Comparison of ENCODE assay signal across 13 cellular contexts in the genomic region with DNA sequence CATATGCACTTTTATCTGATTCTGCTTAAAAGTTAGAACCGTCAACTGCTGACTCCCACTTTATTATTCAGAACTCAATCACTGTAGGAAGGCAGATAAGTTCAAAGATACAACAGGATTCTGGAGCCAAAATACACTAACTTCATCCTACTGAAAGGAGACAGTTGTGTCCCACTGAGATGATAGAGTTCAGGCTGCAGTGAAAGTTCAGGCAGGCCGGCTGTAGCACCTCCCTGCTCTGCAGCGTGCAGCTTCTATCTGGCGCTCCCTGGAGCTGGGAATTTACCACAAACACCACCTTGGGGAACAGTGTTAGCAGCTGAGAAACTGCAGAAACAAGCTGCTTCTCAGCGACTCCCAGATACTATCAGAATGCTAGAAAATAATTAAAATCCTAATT. TPM values are rescaled to one million over a fixed set of nuclear protein-coding genes. Genes with fewer than 3 reads are reported as not detected.
DNase-seq lines count a peak whose midpoint lies in the region; ATAC-seq and TF ChIP-seq lines count a peak whose summit lies in the region.
"Had no signal": no experiment of that assay in that cellular context is flagged by ENCODE, and none has a peak within 500 bp of the region (broad histone marks: within the 10 kb centered on the region; RNA-seq: fewer than 3 reads in every experiment).

No MANE protein-coding gene starts in this region.

- H3K4me1 Mint-ChIP-seq in HFFc6 (ENCODE audit: low read depth): no peaks in the 10 kb centered on the region
- H3K4me1 Mint-ChIP-seq: T-helper 17 cell had no signal

- H3K56ac ChIP-seq in mesendoderm (ENCODE audit: low read length): no peak overlapping the region

- H3K18ac ChIP-seq in mesendoderm (ENCODE audit: low read length): no peak overlapping the region

- H3K23ac ChIP-seq in mesendoderm (ENCODE audit: low read length): no peak overlapping the region

- H3K36me3 Mint-ChIP-seq in HFFc6 (ENCODE audit: low read depth): no peaks in the 10 kb centered on the region

- no peaks in the 10 kb centered on the region for H3K27me3 ChIP-seq in AG04450 (ENCODE audit: control insufficient read depth, insufficient read depth, low read length)
- no peaks in the 10 kb centered on the region for H3K27me3 ChIP-seq in mesendoderm (ENCODE audit: insufficient read depth, low read length, poor library complexity)
- H3K27me3 ChIP-seq: colonic mucosa had no signal

- H3K27me3 Mint-ChIP-seq in HFFc6 (ENCODE audit: insufficient read depth): no peaks in the 10 kb centered on the region
- H3K27me3 Mint-ChIP-seq: T-helper 17 cell had no signal

- no CpG with 5 or more reads among the region's 5 CpGs for WGBS in mesendoderm (ENCODE audit: extremely low coverage, insufficient coverage, low lambda C conversion rate)

- no peak overlapping the region for H3K27ac Mint-ChIP-seq in HFFc6
- H3K27ac Mint-ChIP-seq: T-helper 17 cell had no signal

- H3K36me3 ChIP-seq in mesendoderm (ENCODE audit: control insufficient read depth, insufficient read depth, low read length): no peaks in the 10 kb centered on the region
- H3K36me3 ChIP-seq: colonic mucosa had no signal

- H3K4me2 ChIP-seq in mesendoderm (ENCODE audit: low read length): no peak overlapping the region

- no peak overlapping the region for H4K8ac ChIP-seq in mesendoderm (ENCODE audit: low read depth, low read length)

- H3K4me3 ChIP-seq in AG04450 (ENCODE audit: low read depth, low read length) (no peak overlapping the region), choroid plexus epithelial cell (ENCODE audit: low read depth, low read length) (no peak overlapping the region), mesendoderm (ENCODE audit: low read length) (no peak overlapping the region)
- H3K4me3 ChIP-seq: colonic mucosa had no signal

- H4K5ac ChIP-seq in mesendoderm (ENCODE audit: low read length): no peak overlapping the region

- H3K9me3 Mint-ChIP-seq in HFFc6: no peaks in the 10 kb centered on the region

- H3K27ac ChIP-seq in AG04450 (ENCODE audit: low read depth, low read length): peak overlapping the region; percentile 24
- no peak overlapping the region for H3K27ac ChIP-seq in mesendoderm (ENCODE audit: low read depth, low read length)
- H3K27ac ChIP-seq: colonic mucosa had no signal

- TF ChIP-seq CTCF in AG04450 (IDR thresholded peaks at IDR 0.05; ENCODE audit: low read depth, low read length): peak; percentile 37
- TF ChIP-seq CTCF in HFFc6 (IDR thresholded peaks at IDR 0.05): no peak
- TF ChIP-seq CTCF in choroid plexus epithelial cell (conservative IDR thresholded peaks at IDR 0.05; ENCODE audit: low read depth, low read length): peak; percentile 55

- H2AK5ac ChIP-seq in mesendoderm (ENCODE audit: low read length): no peak overlapping the region

- no peaks in the 10 kb centered on the region for H3K79me2 ChIP-seq in mesendoderm (ENCODE audit: control insufficient read depth, insufficient read depth, low read length)

- ATAC-seq in GM19035 (IDR thresholded peaks at IDR 0.05; ENCODE audit: unreplicated experiment): no peak
- no peak for ATAC-seq in GM18517 (IDR thresholded peaks at IDR 0.05; ENCODE audit: unreplicated experiment)
- ATAC-seq: T-helper 17 cell had no signal

- H3K4me3 Mint-ChIP-seq in HFFc6: no peak overlapping the region
- H3K4me3 Mint-ChIP-seq: T-helper 17 cell had no signal

- peak; percentile 18 for DNase-seq in AG04450 (ENCODE audit: low read depth, low spot score)
- DNase-seq in HFFc6: peak; percentile 12
- DNase-seq in choroid plexus epithelial cell (ENCODE audit: low read depth): peak; percentile 86
- DNase-seq in mesendoderm: peak; percentile 91
- DNase-seq in activated gamma-delta T cell (lab: John Stamatoyannopoulos, UW): no peak
- no peak for DNase-seq in mesenteric fat pad (ENCODE audit: low spot score)
- DNase-seq: activated T-cell treated with anti-CD3 and anti-CD28 coated beads for 4 hours, colonic mucosa, NCI-H446 treated with DMSO at 0.1 percent for 48 hours, T-helper 17 cell had no signal

- H2BK15ac ChIP-seq in mesendoderm (replicated peaks; ENCODE audit: low read depth): no peak overlapping the region

- no peak overlapping the region for H3K4ac ChIP-seq in mesendoderm (ENCODE audit: low read depth, low read length)

- H3K79me1 ChIP-seq in mesendoderm (ENCODE audit: low read length): no peaks in the 10 kb centered on the region

- no peak overlapping the region for H3K9ac ChIP-seq in mesendoderm (ENCODE audit: low read length)

- POLR2A ChIA-PET in AG04450 (lab: Yijun Ruan, JAX): interaction anchor here (0.5 kb wide), 1 partner anchor 31 kb away, joined by 3 read pairs; no protein-coding TSS in a partner anchor

- H2BK120ac ChIP-seq in mesendoderm (ENCODE audit: low read depth, low read length): no peak overlapping the region

- no peaks in the 10 kb centered on the region for H3K9me3 ChIP-seq in AG04450 (ENCODE audit: control insufficient read depth, insufficient read depth, low read length)
- H3K9me3 ChIP-seq: Caco-2, colonic mucosa had no signal

- H3K4me1 ChIP-seq in mesendoderm (ENCODE audit: control insufficient read depth, low read depth, low read length): peaks cover 7% of the 10 kb centered on the region
- H3K4me1 ChIP-seq: Caco-2, colonic mucosa had no signal

- no peak overlapping the region for H2BK5ac ChIP-seq in mesendoderm (ENCODE audit: low read length)

- CTCF ChIA-PET in AG04450 (lab: Charles Lee): interaction anchor here (0.6 to 2.5 kb wide), 4 partner anchors 15 to 1164 kb away, joined by 3 to 12 read pairs (median 4); no protein-coding TSS in a partner anchor

RNA-seq across cellular contexts. Expression of a gene that starts 52.5 kb away (rescaled TPM):
- polyA plus RNA-seq in AG04450 (2011; rRNA removed): 7.1 and 11.7 TPM in 2 replicates
- polyA minus RNA-seq in AG04450 (2011; rRNA and poly(A)+ RNA removed): 5.5 and 11.3 TPM in 2 replicates
- total RNA-seq in HFFc6 (2021; fragmentation: NEBNext Ultra II Directional; extraction: Animal tissue kit (Norgen Biotek cat#: 25700)): 1 to 10 TPM; 4.9 to 9.0 (median 8.6) TPM
- 8.6 TPM for polyA plus RNA-seq in mesendoderm (2013, experiment 1 of 2)
- 8.6 TPM for polyA plus RNA-seq in mesendoderm (2013, experiment 2 of 2)
- 7.1 TPM for total RNA-seq in mesenteric fat pad

Comparison
In these comparisons a context has a peak if more than half of its experiments do, and no peak if none do; other contexts are left out.
1. DNase-seq: peak in AG04450 (single experiment), HFFc6 (single experiment), choroid plexus epithelial cell (single experiment) and mesendoderm (single experiment); none in activated gamma-delta T cell (single experiment) and mesenteric fat pad (single experiment).